ENCODE assay signal across 8 cellular contexts in genomic region chr2:64698668-64699444, GRCh38. TPM values are rescaled to one million over a fixed set of nuclear protein-coding genes. Genes with fewer than 3 reads are reported as not detected.
DNase-seq lines count a peak whose midpoint lies in the region; ATAC-seq and TF ChIP-seq lines count a peak whose summit lies in the region.

No MANE protein-coding gene starts in this region.

- H4K20me1 ChIP-seq in OCI-LY1 (ENCODE audit: insufficient read depth, low read length) = no peaks in the 10 kb centered on the region

- no peaks in the 10 kb centered on the region for H3F3A ChIP-seq in OCI-LY1 (ENCODE audit: insufficient read depth, low read length)

- peaks cover 8% of the 10 kb centered on the region; the same call in 1 of the 2 replicates for H3K79me2 ChIP-seq in OCI-LY1 (ENCODE audit: insufficient read depth, low read length)

- no peaks in the 10 kb centered on the region for H3K9me3 ChIP-seq in HEK293 (ENCODE audit: control insufficient read depth, insufficient read depth, low read depth, low read length)
- no peaks in the 10 kb centered on the region for H3K9me3 ChIP-seq in OCI-LY1 (ENCODE audit: low read length)

- CTCF ChIA-PET in HEK293 (lab: Yijun Ruan, JAX) = no interaction called here

- H3K36me3 ChIP-seq in HEK293 (ENCODE audit: control insufficient read depth in 2 of 2, insufficient read depth in 1 of 2, low read length in 2 of 2) = no peaks in the 10 kb centered on the region
- peaks cover 5% of the 10 kb centered on the region; the same call in 1 of the 2 replicates for H3K36me3 ChIP-seq in OCI-LY1 (ENCODE audit: insufficient read depth, low read length)

- H3K4me3 ChIP-seq in HEK293 (ENCODE audit: low read depth, low read length) (no peak overlapping the region), OCI-LY1 (ENCODE audit: low read depth, low read length, poor library complexity, severe bottlenecking) (no peak overlapping the region), fibroblast of pulmonary artery (replicated peaks; ENCODE audit: low read depth, low read length) (no peak overlapping the region)

- POLR2A ChIA-PET in HEK293 (lab: Yijun Ruan, JAX) = no interaction called here

- no peak for TF ChIP-seq POLR2A in GM18505 (IDR thresholded peaks at IDR 0.05; ENCODE audit: borderline replicate concordance, extremely low read depth, insufficient read depth, insufficient read length)

- H2AFZ ChIP-seq in OCI-LY1 (ENCODE audit: low read length) = no peak overlapping the region

- H3K4me1 ChIP-seq in HEK293 (ENCODE audit: control insufficient read depth, insufficient read depth, low read length) (peaks cover 31% of the 10 kb centered on the region), OCI-LY1 (ENCODE audit: insufficient read depth, low read length, severe bottlenecking) (peaks cover 51% of the 10 kb centered on the region)

- no peak overlapping the region for H3K4me2 ChIP-seq in OCI-LY1 (ENCODE audit: low read length)

- peak; percentile 76 for ATAC-seq in GM18505 (IDR thresholded peaks at IDR 0.05; ENCODE audit: unreplicated experiment)

- H3K9ac ChIP-seq in OCI-LY1 (ENCODE audit: low read length) = no peak overlapping the region

- no peaks in the 10 kb centered on the region for H3K27me3 ChIP-seq in OCI-LY1 (ENCODE audit: insufficient read depth, low read length)

- DNase-seq in fibroblast of pulmonary artery (ENCODE audit: low read depth) (peak; percentile 82), ecto neural progenitor cell (ENCODE audit: low spot score) (no peak), SK-N-DZ (ENCODE audit: low spot score) (no peak), cerebellar nuclear complex (lab: John Stamatoyannopoulos, UW) (no peak), NCI-H524 (lab: John Stamatoyannopoulos, UW) (no peak)

- no peak overlapping the region; the same call in 1 of the 2 replicates for H3K27ac ChIP-seq in HEK293 (ENCODE audit: extremely low read depth, low read depth, low read length)
- peak overlapping the region; percentile 29 for H3K27ac ChIP-seq in OCI-LY1 (ENCODE audit: low read depth, low read length, poor library complexity, severe bottlenecking)

- TF ChIP-seq CTCF in HEK293 (tag by site-specific recombination; IDR thresholded peaks at IDR 0.05) = no peak
- no peak for TF ChIP-seq CTCF in OCI-LY1 (IDR thresholded peaks at IDR 0.05; ENCODE audit: low read length)
- TF ChIP-seq CTCF in fibroblast of pulmonary artery (IDR thresholded peaks at IDR 0.05; ENCODE audit: low read length, missing control alignments) = no peak

- H3K9me2 ChIP-seq in OCI-LY1 (ENCODE audit: low read depth, low read length) = no peaks in the 10 kb centered on the region

TF ChIP-seq in HEK293, 187 proteins besides CTCF, POLR2A, EP300 and RAD21:
- TF ChIP-seq ZNF184 (tag by site-specific recombination; IDR thresholded peaks at IDR 0.05) (no peak), TRIM28 (IDR thresholded peaks at IDR 0.05; ENCODE audit: borderline replicate concordance, low read length) (peak; percentile 48; the same call in 1 of the 2 replicates), ZNF18 (tag by site-specific recombination; IDR thresholded peaks at IDR 0.05) (no peak), ZNF335 (tag by site-specific recombination; conservative IDR thresholded peaks at IDR 0.05) (no peak), ZNF660 (tag by site-specific recombination; IDR thresholded peaks at IDR 0.05) (no peak)

RNA-seq across cellular contexts. Expression of gene SERTAD2, which starts 45.1 kb away (rescaled TPM):
- polyA plus RNA-seq in SK-N-DZ (2014; cell fraction: cytosol; rRNA removed) = 5.9 and 7.3 TPM in 2 replicates
- 3.1 and 4.2 TPM in 2 replicates for polyA plus RNA-seq in SK-N-DZ (2014; cell fraction: nucleus; rRNA removed)
